In the genomic region with DNA sequence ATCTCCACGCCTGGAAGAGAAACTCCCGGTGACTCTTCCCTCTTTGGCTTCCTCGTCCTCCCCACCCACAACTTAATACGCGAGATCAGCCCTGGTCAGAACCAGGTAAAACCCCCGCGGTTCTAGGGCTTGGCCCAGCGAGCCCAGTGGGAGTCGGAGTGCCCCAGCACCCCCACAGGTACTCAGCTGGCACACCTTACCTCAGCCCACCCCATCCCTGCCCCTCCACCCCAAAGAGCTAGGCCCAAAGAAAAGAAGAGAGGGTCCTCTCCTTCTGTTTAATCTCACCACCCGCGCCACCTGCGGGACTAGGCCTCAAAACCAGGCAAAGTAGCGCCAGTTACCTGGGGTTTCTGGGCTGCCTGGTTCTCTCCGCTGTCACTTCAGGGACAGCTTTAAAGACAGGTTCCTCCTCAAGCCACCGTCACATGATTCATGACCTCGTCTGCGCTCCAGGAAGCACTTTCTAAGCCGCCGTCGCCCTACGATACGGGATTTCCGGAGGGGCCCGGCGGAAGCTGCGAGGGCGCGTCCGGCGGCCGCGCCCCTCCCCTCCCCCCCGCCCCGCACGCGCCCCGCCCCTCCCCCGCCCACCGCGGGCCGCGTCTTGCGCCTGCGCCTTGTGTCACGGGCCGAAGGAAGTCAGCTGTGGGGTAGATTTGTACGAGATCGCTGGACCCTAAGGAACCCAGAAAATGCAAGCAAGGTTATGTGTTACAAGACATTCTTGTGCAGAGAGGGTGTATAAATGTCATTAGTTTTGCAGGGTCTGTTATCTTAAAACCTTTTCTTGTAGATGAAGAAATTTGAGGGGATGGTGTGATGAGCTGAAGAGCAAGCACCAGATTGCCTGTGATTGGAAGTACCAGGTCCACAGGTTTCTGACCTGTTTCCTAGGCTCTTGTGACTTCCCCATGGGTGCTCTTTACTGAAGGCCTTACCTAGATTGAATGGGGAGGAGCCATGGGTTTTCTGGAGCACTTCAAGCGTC, we compare ENCODE assay signal across 8 cellular contexts. TPM values are rescaled to one million over a fixed set of nuclear protein-coding genes. Genes with fewer than 3 reads are reported as not detected.
A peak's percentile ranks its signal among the peaks of the same experiment; 100 is the strongest.
DNase-seq lines count a peak whose midpoint lies in the region; ATAC-seq and TF ChIP-seq lines count a peak whose summit lies in the region.

A gene with protein sequence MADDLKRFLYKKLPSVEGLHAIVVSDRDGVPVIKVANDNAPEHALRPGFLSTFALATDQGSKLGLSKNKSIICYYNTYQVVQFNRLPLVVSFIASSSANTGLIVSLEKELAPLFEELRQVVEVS (minus strand): TSS at position 437 of the 991 bp plus-strand sequence. CDS start 464 bp downstream, outside the sequence.

- H3K27me3 ChIP-seq in BE2C: no peaks in the 10 kb centered on the region

- no peaks in the 10 kb centered on the region for H3K4me1 ChIP-seq in BE2C

- no peaks in the 10 kb centered on the region for H3K36me3 ChIP-seq in BE2C

- no peak for TF ChIP-seq CTCF in BE2C (IDR thresholded peaks at IDR 0.05; ENCODE audit: low read depth, low read length)

- peak within 1 kb of the TSS; percentile 95 for H3K4me3 ChIP-seq in BE2C (ENCODE audit: low read depth, low read length)

- DNase-seq in BE2C (peak; percentile 89), NCI-H526 (lab: John Stamatoyannopoulos, UW) (peak; percentile 58 to 90), kidney tubule cell (ENCODE audit: low spot score) (peak; percentile 95)
- peak; percentile 90 for DNase-seq in activated CD4-positive, alpha-beta T cell treated with anti-CD3 and anti-CD28 coated beads for 48 hours
- peak; percentile 70 to 72 for DNase-seq in stimulated activated CD4-positive, alpha-beta T cell treated with anti-CD3 and anti-CD28 coated beads, Interleukin-1b, Interleukin-23, amount 100 ng/mL, for 1 hour (ENCODE audit: low read depth in 2 of 2)

- ATAC-seq in GM19324 (IDR thresholded peaks at IDR 0.05; ENCODE audit: low FRiP score, unreplicated experiment) (peak; percentile 100), HG03460 (IDR thresholded peaks at IDR 0.05; ENCODE audit: unreplicated experiment) (peak; percentile 99)

- H3K27ac ChIP-seq in cingulate gyrus (ENCODE audit: low read depth, low read length): peak within 1 kb of the TSS; percentile 88

- no peaks in the 10 kb centered on the region for H3K9me3 ChIP-seq in BE2C

RNA-seq across cellular contexts. Expression of the gene that starts here (rescaled TPM):
- 31.5 TPM for polyA plus RNA-seq in BE2C (2012; ENCODE audit: insufficient read depth, insufficient read length, low read depth)

Comparison
In these comparisons a context has a peak if more than half of its experiments do, and no peak if none do; other contexts are left out.
1. Peak in every context shown above with its lines: DNase-seq, ATAC-seq, H3K4me3 ChIP-seq and H3K27ac ChIP-seq.